32 cellular contexts compared by ENCODE assay signal in the genomic region with DNA sequence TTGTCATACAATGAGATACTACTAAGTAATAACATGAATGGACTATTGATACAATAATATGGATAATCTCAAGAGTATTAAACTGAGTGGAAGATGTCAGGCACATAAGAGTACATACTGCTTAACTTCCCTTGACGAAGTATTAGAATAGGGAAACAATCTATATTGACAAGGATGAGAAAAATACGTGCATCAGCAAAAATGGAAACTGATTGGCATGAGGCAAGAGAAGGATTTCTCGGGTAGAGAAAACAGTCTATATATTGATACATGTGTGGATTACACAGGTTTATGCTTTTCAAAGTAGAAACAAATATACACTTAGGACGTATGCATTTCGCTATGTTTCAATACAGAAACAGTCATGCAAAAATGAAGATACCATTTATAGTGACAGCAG. TPM values are rescaled to one million over a fixed set of nuclear protein-coding genes. Genes with fewer than 3 reads are reported as not detected.
"Had no signal": no experiment of that assay in that cellular context is flagged by ENCODE, and none has a peak within 500 bp of the region (broad histone marks: within the 10 kb centered on the region; RNA-seq: fewer than 3 reads in every experiment).

No MANE protein-coding gene starts in this region.

- FAIRE-seq: urothelium cell line had no signal

- H3K27me3 ChIP-seq: stomach, suprapubic skin, testis, thyroid gland, tibial artery, tibial nerve, transverse colon, upper lobe of left lung, upper lobe of right lung, uterus, vagina had no signal

- H3K36me3 ChIP-seq: stomach, suprapubic skin, thoracic aorta, thyroid gland, tibial artery, tibial nerve, transverse colon, upper lobe of left lung, upper lobe of right lung, uterus, vagina had no signal

- H3K4me1 ChIP-seq: stomach, suprapubic skin, testis, thyroid gland, tibial artery, tibial nerve, transverse colon, upper lobe of left lung, upper lobe of right lung, uterus, vagina had no signal

- ATAC-seq: stimulated activated effector memory CD8-positive, alpha-beta T cell treated with anti-CD3 and anti-CD28 coated beads, Interleukin-12 subunit alpha, Interleukin-12 subunit beta, amount 100 ng/mL, for 72 hours; stimulated activated memory B cell treated with anti-CD40 and anti-IgM and Interleukin-4, amounts not matched to agents 10 μg/mL and 1 μg/mL and 100 μg/mL, for 72 hours; stimulated activated naive B cell treated with anti-CD40 and anti-IgM and Interleukin-4, amounts not matched to agents 10 μg/mL and 1 μg/mL and 100 μg/mL, for 72 hours; stimulated activated naive CD8-positive, alpha-beta T cell treated with anti-CD3 and anti-CD28 coated beads, Interleukin-15, amount 100 ng/mL, for 72 hours; stimulated activated naive CD8-positive, alpha-beta T cell treated with anti-CD3 and anti-CD28 coated beads, Interleukin-15, Interleukin-2, amounts not matched to agents 100 U/mL and 50 U/mL, for 24 hours; upper lobe of right lung had no signal

- H3K27ac ChIP-seq: stomach, suprapubic skin, testis, thoracic aorta, thyroid gland, tibial artery, tibial nerve, transverse colon, upper lobe of left lung, upper lobe of right lung, uterus, vagina had no signal

- DNase-seq: stimulated activated CD4-positive, alpha-beta T cell treated with anti-CD3 and anti-CD28 coated beads, Interleukin-2, amount 100 ng/mL, for 48 hours; stimulated activated CD4-positive, alpha-beta T cell treated with anti-CD3 and anti-CD28 coated beads, Interleukin-4, amount 100 ng/mL, for 1 hour; stimulated activated CD4-positive, alpha-beta T cell treated with anti-CD3 and anti-CD28 coated beads, Interleukin-4, amount 100 ng/mL, for 24 hours; stimulated activated CD4-positive, alpha-beta T cell treated with anti-CD3 and anti-CD28 coated beads, Interleukin-4, amount 100 ng/mL, for 4 hours; stimulated activated CD8-positive, alpha-beta memory T cell treated with anti-CD3 and anti-CD28 coated beads, Interleukin-4, amount 100 ng/mL, for 48 hours; stimulated activated naive B cell treated with anti-CD40 and anti-IgM and Interleukin-4, amounts not matched to agents 10 μg/mL and 1 μg/mL and 100 μg/mL, for 72 hours; stimulated activated naive CD4-positive, alpha-beta T cell; stimulated activated naive CD4-positive, alpha-beta T cell treated with Interleukin-2 at 50 U/mL for 16 hours; stimulated activated naive CD8-positive, alpha-beta T cell treated with anti-CD3 and anti-CD28 coated beads, Interleukin-15, amount 100 ng/mL, for 72 hours; stimulated activated naive CD8-positive, alpha-beta T cell treated with anti-CD3 and anti-CD28 coated beads, Interleukin-15, Interleukin-2, amounts not matched to agents 100 U/mL and 50 U/mL, for 24 hours; stomach; substantia nigra; testis; thyroid gland; tibial artery; transverse colon; trophoblast cell; upper lobe of left lung; uterus had no signal

- H3K9me3 ChIP-seq: suprapubic skin, testis, thoracic aorta, thyroid gland, tibial artery, tibial nerve, upper lobe of left lung, upper lobe of right lung, uterus, vagina had no signal

- H3K4me3 ChIP-seq: stomach, suprapubic skin, testis, thoracic aorta, thyroid gland, tibial artery, tibial nerve, transverse colon, upper lobe of left lung, upper lobe of right lung, uterus, vagina had no signal

RNA-seq across cellular contexts. Expression of gene PRR20E, which starts 57.4 kb away (rescaled TPM):
- total RNA-seq: stomach, subcutaneous adipose tissue, suprapubic skin, temporal lobe, thoracic aorta, thyroid gland, tibial nerve, transverse colon, upper lobe of left lung, upper lobe of right lung, ureter, urinary bladder, uterus, vagina had no signal
- polyA plus RNA-seq: stomach, thymus, urinary bladder had no signal
